8 cellular contexts compared by ENCODE assay signal in the genomic region with DNA sequence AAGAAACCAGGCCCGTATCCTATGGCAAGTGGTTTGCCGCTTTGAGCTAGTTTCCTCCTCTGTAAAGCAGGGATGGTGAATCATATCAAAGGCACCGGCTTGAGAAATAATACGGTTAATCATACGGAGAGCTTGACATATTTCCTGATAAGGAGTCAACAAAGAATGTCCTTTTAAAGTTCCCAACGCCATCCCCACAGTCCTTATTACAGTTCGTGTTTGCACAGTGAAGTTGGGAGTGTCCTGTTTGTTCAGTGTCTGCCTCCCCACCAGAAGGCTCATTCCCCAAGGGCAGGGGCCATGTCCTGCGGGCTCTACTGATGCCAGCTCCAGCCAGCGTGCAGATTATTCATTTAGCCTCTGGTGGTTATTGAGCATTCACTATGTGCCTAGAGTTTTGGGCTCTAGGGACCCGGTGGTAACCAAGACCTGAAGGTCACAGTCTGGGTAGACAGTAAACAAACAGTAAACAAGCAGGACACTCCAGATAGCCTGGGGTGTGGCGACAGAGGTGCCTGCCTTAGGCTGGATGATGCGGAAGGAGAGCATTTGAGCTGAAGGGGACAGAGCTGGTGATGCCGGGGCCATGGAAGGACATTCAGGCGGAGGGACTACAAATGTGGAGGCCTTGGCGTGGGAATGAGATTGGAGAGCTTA. TPM values are rescaled to one million over a fixed set of nuclear protein-coding genes. Genes with fewer than 3 reads are reported as not detected.
DNase-seq lines count a peak whose midpoint lies in the region; ATAC-seq and TF ChIP-seq lines count a peak whose summit lies in the region.
"Had no signal": no experiment of that assay in that cellular context is flagged by ENCODE, and none has a peak within 500 bp of the region (broad histone marks: within the 10 kb centered on the region; RNA-seq: fewer than 3 reads in every experiment).

No MANE protein-coding gene starts in this region.

- H3K4me3 Mint-ChIP-seq in neural progenitor cell, result no peak overlapping the region

- peaks cover 6% of the 10 kb centered on the region for H3K27me3 Mint-ChIP-seq in neural progenitor cell (ENCODE audit: insufficient read depth, low read depth)

- H4K20me1 ChIP-seq in neural progenitor cell (ENCODE audit: low read depth), result peaks cover 66% of the 10 kb centered on the region

- DNase-seq in ELR (ENCODE audit: low read depth), result peak; percentile 84
- DNase-seq in Panc1 (ENCODE audit: low read depth, low spot score), result peak; percentile 39
- DNase-seq in epithelial cell of prostate (ENCODE audit: low read depth, low spot score), result peak; percentile 54
- DNase-seq in renal cortical epithelial cell (ENCODE audit: low read depth), result peak; percentile 44
- DNase-seq in neural progenitor cell (ENCODE audit: low spot score), result no peak
- DNase-seq in NCI-H2171 (lab: John Stamatoyannopoulos, UW), result no peak
- DNase-seq in foreskin keratinocyte, result no peak
- DNase-seq: NCI-H1417 treated with DMSO at 0.1 percent for 48 hours had no signal

- CTCF ChIA-PET in Panc1 (lab: Charles Lee), result no interaction called here

- TF ChIP-seq CTCF in Panc1 (IDR thresholded peaks at IDR 0.05), result no peak
- no peak for TF ChIP-seq CTCF in neural progenitor cell (IDR thresholded peaks at IDR 0.05)
- TF ChIP-seq CTCF in foreskin keratinocyte (conservative IDR thresholded peaks at IDR 0.05), result no peak

- intact Hi-C loops in Panc1 (cut with micrococcal nuclease; ENCODE audit: unreplicated experiment), result no loop called here

- H3K36me3 ChIP-seq in Panc1 (ENCODE audit: control insufficient read depth, insufficient read depth, low read length) (no peaks in the 10 kb centered on the region), neural progenitor cell (no peaks in the 10 kb centered on the region)

- H3K4me3 ChIP-seq in Panc1 (ENCODE audit: low read depth in 2 of 2, low read length in 2 of 2) (no peak overlapping the region), neural progenitor cell (no peak overlapping the region)

- POLR2A ChIA-PET in Panc1 (lab: Charles Lee), result no interaction called here

- no peak overlapping the region for H3K4me2 ChIP-seq in neural progenitor cell

- H3K9ac ChIP-seq in neural progenitor cell, result no peak overlapping the region

- no peak overlapping the region for H2AFZ ChIP-seq in neural progenitor cell (replicated peaks)

- H3K9me3 Mint-ChIP-seq in neural progenitor cell, result no peaks in the 10 kb centered on the region

- peaks cover 8% of the 10 kb centered on the region for H3K4me1 ChIP-seq in Panc1 (ENCODE audit: control insufficient read depth, insufficient read depth, low read length)
- peaks cover 6% of the 10 kb centered on the region for H3K4me1 ChIP-seq in neural progenitor cell
- no peaks in the 10 kb centered on the region for H3K4me1 ChIP-seq in foreskin keratinocyte

- peaks cover 27% of the 10 kb centered on the region for H3K4me1 Mint-ChIP-seq in neural progenitor cell

- H3K27ac ChIP-seq in Panc1 (ENCODE audit: low read length) (no peak overlapping the region), epithelial cell of prostate (peak overlapping the region; percentile 59), neural progenitor cell (no peak overlapping the region), foreskin keratinocyte (no peak overlapping the region)

- H3K79me2 ChIP-seq in neural progenitor cell (ENCODE audit: low read depth), result peaks cover 69% of the 10 kb centered on the region

- ATAC-seq in Panc1, result peak; percentile 66
- no peak for ATAC-seq in foreskin keratinocyte

- no TSS peak for BruUV-seq in Panc1 (replicated peaks; lab: Mats Ljungman, UMichigan)

- H3K27me3 ChIP-seq in Panc1 (ENCODE audit: control insufficient read depth, insufficient read depth, low read length) (no peaks in the 10 kb centered on the region), neural progenitor cell (no peaks in the 10 kb centered on the region), foreskin keratinocyte (no peaks in the 10 kb centered on the region)

- H3K27ac Mint-ChIP-seq in neural progenitor cell, result no peak overlapping the region

- peaks cover 20% of the 10 kb centered on the region for H3K36me3 Mint-ChIP-seq in neural progenitor cell

- in situ Hi-C loops in Panc1 (cut with HindIII; ENCODE audit: low pct_unique_long_range_greater_than_20kb, low sequenced_read_pairs), result no loop called here

- H3K9me3 ChIP-seq in Panc1 (ENCODE audit: control insufficient read depth, insufficient read depth, low read depth, low read length), result no peaks in the 10 kb centered on the region
- no peaks in the 10 kb centered on the region for H3K9me3 ChIP-seq in neural progenitor cell (ENCODE audit: low read depth)

- H3F3A ChIP-seq in neural progenitor cell (ENCODE audit: low read depth), result peaks cover 13% of the 10 kb centered on the region

RNA-seq across cellular contexts. Expression of a gene that starts 6.3 kb away (rescaled TPM):
- 69.9 TPM for total RNA-seq in Panc1 (2021; ENCODE audit: unreplicated experiment)
- polyA plus RNA-seq in Panc1 (2012; ENCODE audit: insufficient read length), result 71.6 TPM
- 9.9 and 31.7 TPM in 2 replicates for total RNA-seq in renal cortical epithelial cell
- total RNA-seq in neural progenitor cell (ENCODE audit: low replicate concordance), result 27.2 and 51.0 TPM in 2 replicates
- 26.4 and 27.5 TPM in 2 replicates for total RNA-seq in foreskin keratinocyte
- polyA plus RNA-seq in foreskin keratinocyte, result 34.0 and 38.7 TPM in 2 replicates

RNA-seq across cellular contexts. Expression of a gene that starts 23.8 kb away (rescaled TPM):
- 4.6 TPM for total RNA-seq in Panc1 (2021; ENCODE audit: unreplicated experiment)
- polyA plus RNA-seq in Panc1 (2012; ENCODE audit: insufficient read length), result 2.1 TPM
- total RNA-seq in renal cortical epithelial cell, result 0.52 and 2.7 TPM in 2 replicates
- total RNA-seq in neural progenitor cell (ENCODE audit: low replicate concordance), result 2.2 and 3.9 TPM in 2 replicates
- 0.21 and 0.48 TPM in 2 replicates for total RNA-seq in foreskin keratinocyte
- polyA plus RNA-seq in foreskin keratinocyte, result 0.25 and 0.43 TPM in 2 replicates

RNA-seq across cellular contexts. Expression of a gene that starts 35.1 kb away (rescaled TPM):
- total RNA-seq in Panc1 (2021; ENCODE audit: unreplicated experiment) (0.08 TPM), renal cortical epithelial cell (1.2 and 4.2 TPM in 2 replicates), neural progenitor cell (ENCODE audit: low replicate concordance) (0.30 and 2.2 TPM in 2 replicates), foreskin keratinocyte (not detected in 2 replicates)
- polyA plus RNA-seq in Panc1 (2012; ENCODE audit: insufficient read length), result 0.25 TPM
- polyA plus RNA-seq in foreskin keratinocyte, result not detected in 2 replicates

RNA-seq across cellular contexts. Expression of a gene that starts 42.4 kb away (rescaled TPM):
- total RNA-seq in Panc1 (2021; ENCODE audit: unreplicated experiment), result 1.8 TPM
- 1.2 TPM for polyA plus RNA-seq in Panc1 (2012; ENCODE audit: insufficient read length)
- 9.2 and 12.8 TPM in 2 replicates for total RNA-seq in renal cortical epithelial cell
- total RNA-seq in neural progenitor cell (ENCODE audit: low replicate concordance), result 7.0 and 8.7 TPM in 2 replicates
- total RNA-seq in foreskin keratinocyte, result 3.2 and 3.6 TPM in 2 replicates
- 0.72 and 0.95 TPM in 2 replicates for polyA plus RNA-seq in foreskin keratinocyte

Comparison
In these comparisons a context has a peak if more than half of its experiments do, and no peak if none do; other contexts are left out.
1. DNase-seq: peak in ELR (single experiment), Panc1 (single experiment), epithelial cell of prostate (single experiment) and renal cortical epithelial cell (single experiment); none in neural progenitor cell (single experiment), NCI-H2171 (single experiment) and foreskin keratinocyte (0 of 2).